In the genomic region with DNA sequence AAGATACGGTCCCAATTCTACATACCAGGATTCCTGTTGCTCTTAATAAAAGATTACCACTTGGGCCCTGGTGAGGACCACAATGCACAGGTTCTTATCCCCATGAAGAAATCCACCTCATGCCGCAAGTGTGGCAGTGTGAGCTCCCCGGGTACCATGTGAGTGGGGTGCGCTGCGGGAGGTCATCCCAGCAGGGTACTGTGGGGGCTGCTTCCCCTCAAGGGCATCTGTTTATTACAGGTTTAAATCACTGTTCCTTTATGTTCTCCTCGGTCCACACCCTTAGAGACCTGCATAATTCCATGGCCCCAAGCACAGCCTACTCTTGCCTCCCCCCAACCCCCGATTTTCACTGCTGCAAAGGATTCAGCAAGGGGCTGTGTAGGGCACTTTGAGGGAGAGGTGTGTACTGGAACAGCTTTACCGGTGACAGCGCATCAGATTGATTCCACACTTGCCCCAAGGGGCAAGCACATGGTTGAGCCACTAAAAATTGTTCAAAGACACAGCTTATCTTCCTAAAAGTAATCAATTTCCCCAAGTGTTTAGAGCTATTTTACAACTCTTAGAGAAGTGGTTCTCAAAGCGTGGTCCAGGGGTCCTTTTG, we compare ENCODE assay signal across 16 cellular contexts. TPM values are rescaled to one million over a fixed set of nuclear protein-coding genes. Genes with fewer than 3 reads are reported as not detected.
DNase-seq lines count a peak whose midpoint lies in the region; ATAC-seq, FAIRE-seq and TF ChIP-seq lines count a peak whose summit lies in the region.
"Had no signal": no experiment of that assay in that cellular context is flagged by ENCODE, and none has a peak within 500 bp of the region (broad histone marks: within the 10 kb centered on the region; RNA-seq: fewer than 3 reads in every experiment).

No MANE protein-coding gene starts in this region.

- H3K27ac ChIP-seq in DND-41 (ENCODE audit: low read length) (no peak overlapping the region), astrocyte (ENCODE audit: low read depth, low read length) (no peak overlapping the region)
- H3K27ac ChIP-seq: KMS-11 had no signal

- H3K4me1 Mint-ChIP-seq in astrocyte (ENCODE audit: low read depth, unreplicated experiment) (peaks cover 52% of the 10 kb centered on the region), nephron progenitor cell (peaks cover 80% of the 10 kb centered on the region)

- H3K9me3 Mint-ChIP-seq in astrocyte (ENCODE audit: unreplicated experiment) = no peaks in the 10 kb centered on the region
- no peaks in the 10 kb centered on the region for H3K9me3 Mint-ChIP-seq in nephron progenitor cell

- peaks cover 96% of the 10 kb centered on the region for H4K20me1 ChIP-seq in DND-41 (ENCODE audit: insufficient read depth, low read length)
- H4K20me1 ChIP-seq in Loucy (ENCODE audit: insufficient read depth, low read length, poor library complexity, severe bottlenecking) = peaks cover 94% of the 10 kb centered on the region
- peaks cover 98% of the 10 kb centered on the region for H4K20me1 ChIP-seq in astrocyte (ENCODE audit: insufficient read depth, low read length)

- H2AFZ ChIP-seq in DND-41 (ENCODE audit: low read depth, low read length) = no peak overlapping the region
- H2AFZ ChIP-seq in Loucy (ENCODE audit: low read length) = no peak overlapping the region
- H2AFZ ChIP-seq in astrocyte (ENCODE audit: low read depth, low read length) = no peak overlapping the region

- no peak for ATAC-seq in DND-41 (ENCODE audit: insufficient read depth, low read depth)

- no peak for FAIRE-seq in astrocyte (lab: Jason Lieb, UNC)
- FAIRE-seq: colon, TTC549 had no signal

- H3K27ac Mint-ChIP-seq in astrocyte (ENCODE audit: unreplicated experiment) (peak overlapping the region; percentile 53), nephron progenitor cell (peak overlapping the region; percentile 72)

- H3K27me3 ChIP-seq in DND-41 (ENCODE audit: insufficient read depth, low read length, poor library complexity) = no peaks in the 10 kb centered on the region
- H3K27me3 ChIP-seq in Loucy (ENCODE audit: insufficient read depth, low read length, poor library complexity, severe bottlenecking) = no peaks in the 10 kb centered on the region
- no peaks in the 10 kb centered on the region for H3K27me3 ChIP-seq in astrocyte (ENCODE audit: insufficient read depth, low read length)

- DNase-seq in DND-41 (no peak), astrocyte (ENCODE audit: low read depth) (no peak), nephron progenitor cell (no peak), NCI-H1092 (lab: John Stamatoyannopoulos, UW) (no peak), HuH-7 (ENCODE audit: low spot score) (no peak), pons (ENCODE audit: low spot score) (no peak)
- DNase-seq: activated effector memory CD4-positive, alpha-beta T cell treated with anti-CD3 and anti-CD28 coated beads, Interleukin-2, amount 50 U/mL, for 16 hours; DMS 273 treated with DMSO at 0.1 percent for 48 hours; H7; occipital lobe; stimulated activated CD4-positive, alpha-beta T cell treated with anti-CD3 and anti-CD28 coated beads, Interleukin-1b, Interleukin-23, amount 100 ng/mL, for 48 hours; stimulated activated naive CD4-positive, alpha-beta T cell treated with Interleukin-2 at 50 U/mL for 16 hours had no signal

- H3K4me2 ChIP-seq in DND-41 (ENCODE audit: insufficient read depth, low read length) = peak overlapping the region; percentile 6; the same call in 1 of the 2 replicates
- H3K4me2 ChIP-seq in Loucy (ENCODE audit: low read depth, low read length, poor library complexity, severe bottlenecking) = peak overlapping the region; percentile 69
- no peak overlapping the region for H3K4me2 ChIP-seq in astrocyte (ENCODE audit: low read length)
- H3K4me2 ChIP-seq: KMS-11 had no signal

- no peak overlapping the region for H3K4me3 ChIP-seq in DND-41 (ENCODE audit: low read depth in 1 of 2, low read length in 2 of 2)
- peak overlapping the region; percentile 61 for H3K4me3 ChIP-seq in Loucy (ENCODE audit: low read length, poor library complexity, severe bottlenecking)
- no peak overlapping the region for H3K4me3 ChIP-seq in astrocyte (ENCODE audit: insufficient read depth, low read depth, low read length)

- H3K9me3 ChIP-seq in DND-41 (ENCODE audit: insufficient read depth, low read length, severe bottlenecking) (no peaks in the 10 kb centered on the region), Loucy (ENCODE audit: insufficient read depth, low read depth, low read length) (no peaks in the 10 kb centered on the region), astrocyte (ENCODE audit: insufficient read depth, low read depth, low read length) (no peaks in the 10 kb centered on the region)

- H3K36me3 ChIP-seq in DND-41 (ENCODE audit: insufficient read depth, low read length) (peaks cover 18% of the 10 kb centered on the region), Loucy (ENCODE audit: insufficient read depth, low read length) (no peaks in the 10 kb centered on the region), astrocyte (ENCODE audit: insufficient read depth, low read length) (no peaks in the 10 kb centered on the region)

- no peaks in the 10 kb centered on the region for H3K9me2 ChIP-seq in Loucy (replicated peaks; ENCODE audit: low read depth, low read length)

- no peak overlapping the region for H3K4me3 Mint-ChIP-seq in astrocyte (ENCODE audit: unreplicated experiment)
- H3K4me3 Mint-ChIP-seq in nephron progenitor cell = peak overlapping the region; percentile 30

- peaks cover 2% of the 10 kb centered on the region for H3K36me3 Mint-ChIP-seq in astrocyte (ENCODE audit: low read depth, unreplicated experiment)
- no peaks in the 10 kb centered on the region for H3K36me3 Mint-ChIP-seq in nephron progenitor cell (ENCODE audit: low read depth)

- peaks cover 57% of the 10 kb centered on the region for H3K4me1 ChIP-seq in DND-41 (ENCODE audit: insufficient read depth, low read length)
- H3K4me1 ChIP-seq in Loucy (ENCODE audit: insufficient read depth, low read length, poor library complexity, severe bottlenecking) = peaks cover 72% of the 10 kb centered on the region
- peaks cover 36% of the 10 kb centered on the region for H3K4me1 ChIP-seq in astrocyte (ENCODE audit: insufficient read depth, low read length)

- no peaks in the 10 kb centered on the region for H3K27me3 Mint-ChIP-seq in astrocyte (ENCODE audit: low read depth, unreplicated experiment)
- peaks cover 2% of the 10 kb centered on the region for H3K27me3 Mint-ChIP-seq in nephron progenitor cell (ENCODE audit: low read depth, poor library complexity)

- TF ChIP-seq CTCF in DND-41 (IDR thresholded peaks at IDR 0.05; ENCODE audit: borderline replicate concordance, extremely low read depth, low read length, poor library complexity, severe bottlenecking) (no peak), Loucy (conservative IDR thresholded peaks at IDR 0.05; ENCODE audit: low read length) (no peak), astrocyte (IDR thresholded peaks at IDR 0.05; ENCODE audit: insufficient read depth, low read depth, low read length) (no peak), nephron progenitor cell (IDR thresholded peaks at IDR 0.05) (no peak)

- no peak overlapping the region for H3K9ac ChIP-seq in DND-41 (ENCODE audit: low read depth, low read length)
- H3K9ac ChIP-seq in Loucy (ENCODE audit: low read depth, low read length, poor library complexity, severe bottlenecking) = peak overlapping the region; percentile 44
- no peak overlapping the region for H3K9ac ChIP-seq in astrocyte (ENCODE audit: low read length)
- H3K9ac ChIP-seq: KMS-11 had no signal

- H3F3A ChIP-seq in Loucy (ENCODE audit: low read depth) = no peaks in the 10 kb centered on the region

- H3K79me2 ChIP-seq in DND-41 (ENCODE audit: insufficient read depth, low read length) (peaks cover 100% of the 10 kb centered on the region), Loucy (ENCODE audit: insufficient read depth, low read length) (peaks cover 100% of the 10 kb centered on the region), astrocyte (ENCODE audit: insufficient read depth, low read length) (peaks cover 100% of the 10 kb centered on the region)

RNA-seq across cellular contexts. Expression of gene DIDO1, which starts 6.2 kb away (rescaled TPM):
- 39.0 and 39.2 TPM in 2 replicates for total RNA-seq in astrocyte

RNA-seq across cellular contexts. Expression of gene GID8, which starts 17.8 kb away (rescaled TPM):
- 37.1 and 37.3 TPM in 2 replicates for total RNA-seq in astrocyte

RNA-seq across cellular contexts. Expression of gene SLC17A9, which starts 32.4 kb away (rescaled TPM):
- 11.6 and 12.4 TPM in 2 replicates for total RNA-seq in astrocyte

RNA-seq across cellular contexts. Expression of gene TCFL5, which starts 58.5 kb away (rescaled TPM):
- 11.0 and 13.5 TPM in 2 replicates for total RNA-seq in astrocyte
